ENCODE assay signal across 24 cellular contexts in the genomic region with DNA sequence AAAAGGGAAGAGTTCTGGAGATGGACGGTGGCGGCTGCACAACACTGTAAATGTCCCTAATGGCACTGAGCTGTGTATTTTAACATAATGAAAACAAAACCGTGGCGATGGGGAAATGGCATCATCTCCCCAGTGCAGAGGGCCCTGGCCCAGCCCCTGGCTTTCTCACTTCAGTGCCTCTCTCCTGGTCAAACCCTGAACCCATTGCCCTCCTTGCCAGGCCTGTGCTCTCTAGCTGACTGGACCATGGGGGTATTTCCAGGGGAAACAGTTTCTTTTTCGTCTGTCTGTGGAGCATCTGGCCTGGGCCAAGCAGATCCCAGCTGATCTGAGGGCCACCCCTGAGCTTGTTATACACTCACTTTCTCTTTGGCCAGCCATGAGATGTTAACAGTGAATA. TPM values are rescaled to one million over a fixed set of nuclear protein-coding genes. Genes with fewer than 3 reads are reported as not detected.
A peak's percentile ranks its signal among the peaks of the same experiment; 100 is the strongest.
DNase-seq lines count a peak whose midpoint lies in the region; ATAC-seq and TF ChIP-seq lines count a peak whose summit lies in the region.
"Had no signal": no experiment of that assay in that cellular context is flagged by ENCODE, and none has a peak within 500 bp of the region (broad histone marks: within the 10 kb centered on the region; RNA-seq: fewer than 3 reads in every experiment).

No MANE protein-coding gene starts in this region.

- H3K27ac ChIP-seq in sigmoid colon = no peak overlapping the region
- no peak overlapping the region for H3K27ac ChIP-seq in brain microvascular endothelial cell
- H3K27ac ChIP-seq: breast epithelium, epithelial cell of prostate, foreskin keratinocyte, prostate gland, testis had no signal

- TF ChIP-seq CTCF in sigmoid colon (IDR thresholded peaks at IDR 0.05) (no peak), brain microvascular endothelial cell (IDR thresholded peaks at IDR 0.05; ENCODE audit: low read depth, low read length, missing control alignments) (no peak)

- H3K9me3 ChIP-seq in sigmoid colon = no peaks in the 10 kb centered on the region
- H3K9me3 ChIP-seq: breast epithelium, HAP-1, prostate gland, spleen, testis had no signal

- in situ Hi-C loops in brain microvascular endothelial cell (cut with HindIII; ENCODE audit: low pct_ligation_motif_present, low sequenced_read_pairs) = no loop called here

- peak; percentile 26 for ATAC-seq in GM19324 (IDR thresholded peaks at IDR 0.05; ENCODE audit: low FRiP score, unreplicated experiment)
- ATAC-seq: foreskin keratinocyte, WTC11 had no signal

- TF ChIP-seq EP300 in sigmoid colon (IDR thresholded peaks at IDR 0.05) = no peak

- DNase-seq in activated naive CD4-positive, alpha-beta T cell treated with anti-CD3 and anti-CD28 coated beads, Interleukin-2, amount 10 ng/mL, durations not matched to agents 7 days and 5 days = no peak
- DNase-seq in activated naive CD4-positive, alpha-beta T cell treated with Interleukin-2 at 50 U/mL for 16 hours = no peak
- no peak for DNase-seq in activated naive CD8-positive, alpha-beta T cell treated with anti-CD3 and anti-CD28 coated beads for 36 hours
- peak; percentile 33 for DNase-seq in sigmoid colon
- DNase-seq in brain microvascular endothelial cell = no peak
- no peak for DNase-seq in dermis blood vessel endothelial cell
- DNase-seq in NOMO-1 treated with DMSO at 0.1 percent for 48 hours (lab: John Stamatoyannopoulos, UW; ENCODE audit: unreplicated experiment) = no peak
- DNase-seq: DMS53, foreskin keratinocyte, hypothalamus, mesenchymal stem cell, naive B cell, NCI-H1417, NCI-H526, SHP77, spleen, testis had no signal

- H3K27ac Mint-ChIP-seq in activated naive CD4-positive, alpha-beta T cell treated with anti-CD3 and anti-CD28 coated beads, Interleukin-2, amount 10 ng/mL, durations not matched to agents 7 days and 5 days = peak overlapping the region; percentile 89
- H3K27ac Mint-ChIP-seq in activated naive CD8-positive, alpha-beta T cell treated with anti-CD3 and anti-CD28 coated beads for 36 hours = peak overlapping the region; percentile 81
- H3K27ac Mint-ChIP-seq: WTC11 had no signal

- peaks cover 54% of the 10 kb centered on the region for H3K36me3 Mint-ChIP-seq in activated naive CD4-positive, alpha-beta T cell treated with anti-CD3 and anti-CD28 coated beads, Interleukin-2, amount 10 ng/mL, durations not matched to agents 7 days and 5 days
- peaks cover 31% of the 10 kb centered on the region for H3K36me3 Mint-ChIP-seq in activated naive CD8-positive, alpha-beta T cell treated with anti-CD3 and anti-CD28 coated beads for 36 hours

- CTCF ChIA-PET in activated naive CD4-positive, alpha-beta T cell treated with anti-CD3 and anti-CD28 coated beads, Interleukin-2, amount 10 ng/mL, durations not matched to agents 7 days and 5 days (lab: Charles Lee) = interaction anchor here (0.9 to 1.2 kb wide), 2 partner anchors 20 to 34 kb away, joined by 3 to 4 read pairs; no protein-coding TSS in a partner anchor

- intact Hi-C loops in sigmoid colon (cut with DNase I) = no loop called here

- no peaks in the 10 kb centered on the region for H3K27me3 ChIP-seq in sigmoid colon
- H3K27me3 ChIP-seq in brain microvascular endothelial cell (replicated peaks) = no peaks in the 10 kb centered on the region
- H3K27me3 ChIP-seq: breast epithelium, foreskin keratinocyte, spleen, testis had no signal

- no peaks in the 10 kb centered on the region for H3K4me1 ChIP-seq in sigmoid colon
- H3K4me1 ChIP-seq: breast epithelium, foreskin keratinocyte, HAP-1, prostate gland, testis had no signal

- H3K36me3 ChIP-seq in sigmoid colon (peaks cover 15 to 98% (median 56%) of the 10 kb centered on the region in 4 donors), brain microvascular endothelial cell (replicated peaks) (peaks cover 74% of the 10 kb centered on the region)
- H3K36me3 ChIP-seq: breast epithelium had no signal

- no peaks in the 10 kb centered on the region for H3K9me3 Mint-ChIP-seq in activated naive CD4-positive, alpha-beta T cell treated with anti-CD3 and anti-CD28 coated beads, Interleukin-2, amount 10 ng/mL, durations not matched to agents 7 days and 5 days
- no peaks in the 10 kb centered on the region for H3K9me3 Mint-ChIP-seq in activated naive CD8-positive, alpha-beta T cell treated with anti-CD3 and anti-CD28 coated beads for 36 hours
- H3K9me3 Mint-ChIP-seq: CD4-positive, CD25-positive, alpha-beta regulatory T cell; naive B cell; WTC11 had no signal

- WGBS in sigmoid colon, 2 donors = 70 to 79% methylated on average over 5 of the region's 5 CpGs

- peaks cover 67% of the 10 kb centered on the region for H3K4me1 Mint-ChIP-seq in activated naive CD4-positive, alpha-beta T cell treated with anti-CD3 and anti-CD28 coated beads, Interleukin-2, amount 10 ng/mL, durations not matched to agents 7 days and 5 days
- H3K4me1 Mint-ChIP-seq in activated naive CD8-positive, alpha-beta T cell treated with anti-CD3 and anti-CD28 coated beads for 36 hours = peaks cover 49% of the 10 kb centered on the region
- H3K4me1 Mint-ChIP-seq: WTC11 had no signal

- no peaks in the 10 kb centered on the region for H3K27me3 Mint-ChIP-seq in activated naive CD4-positive, alpha-beta T cell treated with anti-CD3 and anti-CD28 coated beads, Interleukin-2, amount 10 ng/mL, durations not matched to agents 7 days and 5 days
- H3K27me3 Mint-ChIP-seq in activated naive CD8-positive, alpha-beta T cell treated with anti-CD3 and anti-CD28 coated beads for 36 hours = no peaks in the 10 kb centered on the region
- H3K27me3 Mint-ChIP-seq: CD4-positive, CD25-positive, alpha-beta regulatory T cell; naive B cell had no signal

- H3K4me3 ChIP-seq in sigmoid colon (no peak overlapping the region), brain microvascular endothelial cell (ENCODE audit: low read depth, low read length) (no peak overlapping the region)
- H3K4me3 ChIP-seq: breast epithelium, HAP-1, prostate gland, spleen, testis had no signal

- H3K4me3 Mint-ChIP-seq in activated naive CD4-positive, alpha-beta T cell treated with anti-CD3 and anti-CD28 coated beads, Interleukin-2, amount 10 ng/mL, durations not matched to agents 7 days and 5 days = no peak overlapping the region
- no peak overlapping the region for H3K4me3 Mint-ChIP-seq in activated naive CD8-positive, alpha-beta T cell treated with anti-CD3 and anti-CD28 coated beads for 36 hours
- H3K4me3 Mint-ChIP-seq: naive B cell, WTC11 had no signal

- TF ChIP-seq POLR2A in sigmoid colon (IDR thresholded peaks at IDR 0.05) = no peak

RNA-seq across cellular contexts. Expression of a gene that starts 17.4 kb away (rescaled TPM):
- 100 to 1,000 TPM; 222 to 226 TPM for total RNA-seq in activated naive CD8-positive, alpha-beta T cell treated with anti-CD3 and anti-CD28 coated beads for 36 hours
- total RNA-seq in sigmoid colon = 100 to 1,000 TPM in 2 of 4 donors, 10 to 100 TPM in 2; 88.2 to 102 (median 95.4) TPM
- 10 to 100 TPM; 55.9 to 94.8 (median 61.3) TPM for polyA plus RNA-seq in sigmoid colon
- 132 and 165 TPM in 2 replicates for total RNA-seq in dermis blood vessel endothelial cell

RNA-seq across cellular contexts. Expression of a gene that starts 47.7 kb away (rescaled TPM):
- total RNA-seq in activated naive CD8-positive, alpha-beta T cell treated with anti-CD3 and anti-CD28 coated beads for 36 hours = 100 to 1,000 TPM in 1 of 2 experiments, 10 to 100 TPM in 1; 96.6 to 101 TPM
- total RNA-seq in sigmoid colon (10 to 100 TPM; 34.6 to 49.0 (median 39.6) TPM), dermis blood vessel endothelial cell (40.7 and 46.0 TPM in 2 replicates)
- 10 to 100 TPM; 21.0 to 57.1 (median 35.4) TPM for polyA plus RNA-seq in sigmoid colon
